ENCODE assay signal across 1 cellular context in genomic region chr15:85072917-85073316, GRCh38.
TF ChIP-seq lines count a peak whose summit lies in the region.

No MANE protein-coding gene starts in this region.

TF ChIP-seq in endothelial cell of umbilical vein, 7 proteins besides CTCF, POLR2A, EP300 and RAD21:
- TF ChIP-seq EZH2 (IDR thresholded peaks at IDR 0.05; ENCODE audit: borderline replicate concordance, low read depth, low read length, severe bottlenecking): no peak
- TF ChIP-seq POLR2AphosphoS5 (IDR thresholded peaks at IDR 0.05; ENCODE audit: insufficient read depth, low read depth, low read length): no peak
- TF ChIP-seq MAX (IDR thresholded peaks at IDR 0.05; ENCODE audit: insufficient read depth, insufficient read length): no peak
- no peak for TF ChIP-seq GATA2 (IDR thresholded peaks at IDR 0.05; ENCODE audit: insufficient read depth, insufficient read length, low read depth, low read length)
- TF ChIP-seq FOS (IDR thresholded peaks at IDR 0.05; ENCODE audit: borderline replicate concordance, insufficient read depth, low read length): no peak
TF ChIP-seq in endothelial cell of umbilical vein: peak in this region for 0.
